In the genomic region with DNA sequence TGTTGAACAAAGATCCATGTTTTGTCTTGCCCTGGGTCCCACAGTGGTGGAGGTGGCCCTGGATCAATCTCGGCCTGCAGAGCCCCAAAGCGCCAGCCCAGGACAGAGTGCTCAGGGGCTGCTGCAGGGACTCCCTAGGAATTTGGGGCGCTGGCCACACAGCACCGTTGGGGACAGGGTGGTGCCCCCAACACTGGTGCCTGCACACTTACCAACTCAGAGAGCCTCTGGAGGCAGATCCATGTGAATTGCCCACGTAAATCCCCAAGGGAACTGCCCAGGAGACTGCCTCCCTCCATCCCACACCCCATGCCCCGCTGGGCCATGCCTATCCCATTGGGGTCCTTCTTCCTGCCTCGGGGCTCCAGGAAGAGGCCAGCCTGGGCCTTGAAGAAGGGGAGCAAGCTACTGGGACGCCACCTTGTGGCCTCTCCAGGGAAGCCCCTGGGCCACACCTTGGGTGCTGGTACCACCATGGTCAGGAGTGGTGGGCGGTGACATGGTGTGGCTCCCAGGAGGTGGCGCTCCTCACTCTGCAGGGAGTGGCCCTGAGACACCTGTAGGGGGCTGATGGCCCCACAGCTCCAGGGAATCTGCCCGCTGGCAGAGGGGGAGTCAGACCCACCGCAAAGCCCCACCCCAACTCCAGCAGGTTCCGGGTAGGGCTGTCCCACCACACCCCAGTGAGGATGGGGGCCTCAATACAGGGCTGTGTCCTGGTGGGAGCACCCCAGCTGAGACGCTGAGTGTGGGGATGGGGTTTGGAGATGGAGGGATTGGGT, we compare ENCODE assay signal across 1 cellular context.
TF ChIP-seq lines count a peak whose summit lies in the region.

No MANE protein-coding gene starts in this region.

TF ChIP-seq in HepG2, 621 proteins besides CTCF, POLR2A, EP300 and RAD21 (continued from another document and continues in another):
- TF ChIP-seq, protein P1, sequence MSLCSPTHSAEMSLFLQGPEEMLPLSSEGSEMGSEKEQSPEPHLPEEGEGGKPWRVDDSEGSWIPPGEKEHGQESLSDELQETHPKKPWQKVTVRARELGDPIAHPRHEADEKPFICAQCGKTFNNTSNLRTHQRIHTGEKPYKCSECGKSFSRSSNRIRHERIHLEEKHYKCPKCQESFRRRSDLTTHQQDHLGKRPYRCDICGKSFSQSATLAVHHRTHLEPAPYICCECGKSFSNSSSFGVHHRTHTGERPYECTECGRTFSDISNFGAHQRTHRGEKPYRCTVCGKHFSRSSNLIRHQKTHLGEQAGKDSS (CRISPR knock-in tag; IDR thresholded peaks at IDR 0.05; ENCODE audit: borderline replicate concordance, low read depth) = peak; percentile 52; the same call in 1 of the 2 replicates
- TF ChIP-seq, protein P2, sequence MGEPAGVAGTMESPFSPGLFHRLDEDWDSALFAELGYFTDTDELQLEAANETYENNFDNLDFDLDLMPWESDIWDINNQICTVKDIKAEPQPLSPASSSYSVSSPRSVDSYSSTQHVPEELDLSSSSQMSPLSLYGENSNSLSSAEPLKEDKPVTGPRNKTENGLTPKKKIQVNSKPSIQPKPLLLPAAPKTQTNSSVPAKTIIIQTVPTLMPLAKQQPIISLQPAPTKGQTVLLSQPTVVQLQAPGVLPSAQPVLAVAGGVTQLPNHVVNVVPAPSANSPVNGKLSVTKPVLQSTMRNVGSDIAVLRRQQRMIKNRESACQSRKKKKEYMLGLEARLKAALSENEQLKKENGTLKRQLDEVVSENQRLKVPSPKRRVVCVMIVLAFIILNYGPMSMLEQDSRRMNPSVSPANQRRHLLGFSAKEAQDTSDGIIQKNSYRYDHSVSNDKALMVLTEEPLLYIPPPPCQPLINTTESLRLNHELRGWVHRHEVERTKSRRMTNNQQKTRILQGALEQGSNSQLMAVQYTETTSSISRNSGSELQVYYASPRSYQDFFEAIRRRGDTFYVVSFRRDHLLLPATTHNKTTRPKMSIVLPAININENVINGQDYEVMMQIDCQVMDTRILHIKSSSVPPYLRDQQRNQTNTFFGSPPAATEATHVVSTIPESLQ (CRISPR knock-in tag; conservative IDR thresholded peaks at IDR 0.05) = no peak
- TF ChIP-seq, protein P3, sequence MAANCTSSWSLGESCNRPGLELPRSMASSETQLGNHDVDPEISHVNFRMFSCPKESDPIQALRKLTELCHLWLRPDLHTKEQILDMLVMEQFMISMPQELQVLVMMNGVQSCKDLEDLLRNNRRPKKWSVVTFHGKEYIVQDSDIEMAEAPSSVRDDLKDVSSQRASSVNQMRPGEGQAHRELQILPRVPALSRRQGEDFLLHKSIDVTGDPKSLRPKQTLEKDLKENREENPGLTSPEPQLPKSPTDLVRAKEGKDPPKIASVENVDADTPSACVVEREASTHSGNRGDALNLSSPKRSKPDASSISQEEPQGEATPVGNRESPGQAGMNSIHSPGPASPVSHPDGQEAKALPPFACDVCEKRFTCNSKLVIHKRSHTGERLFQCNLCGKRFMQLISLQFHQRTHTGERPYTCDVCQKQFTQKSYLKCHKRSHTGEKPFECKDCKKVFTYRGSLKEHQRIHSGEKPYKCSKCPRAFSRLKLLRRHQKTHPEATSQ (CRISPR knock-in tag; IDR thresholded peaks at IDR 0.05; ENCODE audit: borderline replicate concordance) = no peak
- TF ChIP-seq PITX1 (CRISPR knock-in tag; IDR thresholded peaks at IDR 0.05) = peak; percentile 56; the same call in 1 of the 2 replicates
- TF ChIP-seq, protein P4, sequence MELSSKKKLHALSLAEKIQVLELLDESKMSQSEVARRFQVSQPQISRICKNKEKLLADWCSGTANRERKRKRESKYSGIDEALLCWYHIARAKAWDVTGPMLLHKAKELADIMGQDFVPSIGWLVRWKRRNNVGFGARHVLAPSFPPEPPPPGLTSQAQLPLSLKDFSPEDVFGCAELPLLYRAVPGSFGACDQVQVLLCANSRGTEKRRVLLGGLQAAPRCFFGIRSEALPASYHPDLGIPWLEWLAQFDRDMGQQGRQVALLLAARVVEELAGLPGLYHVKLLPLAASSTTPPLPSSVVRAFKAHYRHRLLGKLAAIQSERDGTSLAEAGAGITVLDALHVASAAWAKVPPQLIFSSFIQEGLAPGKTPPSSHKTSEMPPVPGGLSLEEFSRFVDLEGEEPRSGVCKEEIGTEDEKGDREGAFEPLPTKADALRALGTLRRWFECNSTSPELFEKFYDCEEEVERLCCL (CRISPR knock-in tag; IDR thresholded peaks at IDR 0.05; ENCODE audit: borderline replicate concordance) = no peak
- TF ChIP-seq ZNF337 (CRISPR knock-in tag; IDR thresholded peaks at IDR 0.05; ENCODE audit: borderline replicate concordance, low read depth) = no peak
- TF ChIP-seq FOXA3 (CRISPR knock-in tag; IDR thresholded peaks at IDR 0.05) = peak; percentile 31
- TF ChIP-seq, protein P5, sequence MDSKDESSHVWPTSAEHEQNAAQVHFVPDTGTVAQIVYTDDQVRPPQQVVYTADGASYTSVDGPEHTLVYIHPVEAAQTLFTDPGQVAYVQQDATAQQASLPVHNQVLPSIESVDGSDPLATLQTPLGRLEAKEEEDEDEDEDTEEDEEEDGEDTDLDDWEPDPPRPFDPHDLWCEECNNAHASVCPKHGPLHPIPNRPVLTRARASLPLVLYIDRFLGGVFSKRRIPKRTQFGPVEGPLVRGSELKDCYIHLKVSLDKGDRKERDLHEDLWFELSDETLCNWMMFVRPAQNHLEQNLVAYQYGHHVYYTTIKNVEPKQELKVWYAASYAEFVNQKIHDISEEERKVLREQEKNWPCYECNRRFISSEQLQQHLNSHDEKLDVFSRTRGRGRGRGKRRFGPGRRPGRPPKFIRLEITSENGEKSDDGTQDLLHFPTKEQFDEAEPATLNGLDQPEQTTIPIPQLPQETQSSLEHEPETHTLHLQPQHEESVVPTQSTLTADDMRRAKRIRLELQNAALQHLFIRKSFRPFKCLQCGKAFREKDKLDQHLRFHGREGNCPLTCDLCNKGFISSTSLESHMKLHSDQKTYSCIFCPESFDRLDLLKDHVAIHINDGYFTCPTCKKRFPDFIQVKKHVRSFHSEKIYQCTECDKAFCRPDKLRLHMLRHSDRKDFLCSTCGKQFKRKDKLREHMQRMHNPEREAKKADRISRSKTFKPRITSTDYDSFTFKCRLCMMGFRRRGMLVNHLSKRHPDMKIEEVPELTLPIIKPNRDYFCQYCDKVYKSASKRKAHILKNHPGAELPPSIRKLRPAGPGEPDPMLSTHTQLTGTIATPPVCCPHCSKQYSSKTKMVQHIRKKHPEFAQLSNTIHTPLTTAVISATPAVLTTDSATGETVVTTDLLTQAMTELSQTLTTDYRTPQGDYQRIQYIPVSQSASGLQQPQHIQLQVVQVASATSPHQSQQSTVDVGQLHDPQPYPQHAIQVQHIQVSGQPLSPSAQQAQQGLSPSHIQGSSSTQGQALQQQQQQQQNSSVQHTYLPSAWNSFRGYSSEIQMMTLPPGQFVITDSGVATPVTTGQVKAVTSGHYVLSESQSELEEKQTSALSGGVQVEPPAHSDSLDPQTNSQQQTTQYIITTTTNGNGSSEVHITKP (CRISPR knock-in tag; IDR thresholded peaks at IDR 0.05; ENCODE audit: low read depth) = no peak
- TF ChIP-seq, protein P6, sequence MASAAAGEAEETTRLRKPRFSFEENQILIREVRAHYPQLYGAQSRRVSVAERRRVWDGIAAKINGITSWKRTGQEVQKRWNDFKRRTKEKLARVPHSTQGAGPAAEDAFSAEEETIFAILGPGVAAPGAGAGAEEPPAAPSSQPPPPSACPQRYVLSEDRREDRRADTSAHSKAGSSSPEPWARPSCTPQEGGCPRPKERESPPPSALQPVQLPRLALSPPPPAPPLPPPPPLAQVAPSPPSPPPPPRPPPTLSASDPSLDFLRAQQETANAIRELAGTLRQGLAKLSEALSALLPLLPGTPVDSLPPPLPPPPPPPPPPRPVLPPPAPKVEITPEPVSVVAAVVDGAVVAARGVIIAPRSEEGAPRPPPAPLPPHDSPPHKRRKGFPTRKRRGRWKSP (CRISPR knock-in tag; IDR thresholded peaks at IDR 0.05) = peak; percentile 48; the same call in 1 of the 2 replicates
- TF ChIP-seq, protein P7, sequence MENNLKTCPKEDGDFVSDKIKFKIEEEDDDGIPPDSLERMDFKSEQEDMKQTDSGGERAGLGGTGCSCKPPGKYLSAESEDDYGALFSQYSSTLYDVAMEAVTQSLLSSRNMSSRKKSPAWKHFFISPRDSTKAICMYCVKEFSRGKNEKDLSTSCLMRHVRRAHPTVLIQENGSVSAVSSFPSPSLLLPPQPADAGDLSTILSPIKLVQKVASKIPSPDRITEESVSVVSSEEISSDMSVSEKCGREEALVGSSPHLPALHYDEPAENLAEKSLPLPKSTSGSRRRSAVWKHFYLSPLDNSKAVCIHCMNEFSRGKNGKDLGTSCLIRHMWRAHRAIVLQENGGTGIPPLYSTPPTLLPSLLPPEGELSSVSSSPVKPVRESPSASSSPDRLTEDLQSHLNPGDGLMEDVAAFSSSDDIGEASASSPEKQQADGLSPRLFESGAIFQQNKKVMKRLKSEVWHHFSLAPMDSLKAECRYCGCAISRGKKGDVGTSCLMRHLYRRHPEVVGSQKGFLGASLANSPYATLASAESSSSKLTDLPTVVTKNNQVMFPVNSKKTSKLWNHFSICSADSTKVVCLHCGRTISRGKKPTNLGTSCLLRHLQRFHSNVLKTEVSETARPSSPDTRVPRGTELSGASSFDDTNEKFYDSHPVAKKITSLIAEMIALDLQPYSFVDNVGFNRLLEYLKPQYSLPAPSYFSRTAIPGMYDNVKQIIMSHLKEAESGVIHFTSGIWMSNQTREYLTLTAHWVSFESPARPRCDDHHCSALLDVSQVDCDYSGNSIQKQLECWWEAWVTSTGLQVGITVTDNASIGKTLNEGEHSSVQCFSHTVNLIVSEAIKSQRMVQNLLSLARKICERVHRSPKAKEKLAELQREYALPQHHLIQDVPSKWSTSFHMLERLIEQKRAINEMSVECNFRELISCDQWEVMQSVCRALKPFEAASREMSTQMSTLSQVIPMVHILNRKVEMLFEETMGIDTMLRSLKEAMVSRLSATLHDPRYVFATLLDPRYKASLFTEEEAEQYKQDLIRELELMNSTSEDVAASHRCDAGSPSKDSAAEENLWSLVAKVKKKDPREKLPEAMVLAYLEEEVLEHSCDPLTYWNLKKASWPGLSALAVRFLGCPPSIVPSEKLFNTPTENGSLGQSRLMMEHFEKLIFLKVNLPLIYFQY (CRISPR knock-in tag; IDR thresholded peaks at IDR 0.05; ENCODE audit: borderline replicate concordance) = 0 out of 2 replicates have a peak, but pooled peaks have one; percentile 49
- peak; percentile 84 for TF ChIP-seq GATAD2A (CRISPR knock-in tag; IDR thresholded peaks at IDR 0.05)
- 0 out of 2 replicates have a peak, but pooled peaks have one; percentile 30 for TF ChIP-seq ESRRA (CRISPR knock-in tag; IDR thresholded peaks at IDR 0.05; ENCODE audit: low read depth)
- 0 out of 2 replicates have a peak, but pooled peaks have one; percentile 10 for TF ChIP-seq ADNP (CRISPR knock-in tag; IDR thresholded peaks at IDR 0.05)
- TF ChIP-seq HDAC2 (CRISPR knock-in tag; IDR thresholded peaks at IDR 0.05) = peak; percentile 38; the same call in 1 of the 2 replicates
- TF ChIP-seq SMC3 (IDR thresholded peaks at IDR 0.05; ENCODE audit: low read length) = peak; percentile 52
- peak; percentile 73; the same call in 1 of the 2 replicates for TF ChIP-seq ZNF891 (CRISPR knock-in tag; IDR thresholded peaks at IDR 0.05)
- TF ChIP-seq HOXA5 (CRISPR knock-in tag; IDR thresholded peaks at IDR 0.05) = 0 out of 2 replicates have a peak, but pooled peaks have one; percentile 61
- peak; percentile 62 for TF ChIP-seq SAP130 (CRISPR knock-in tag; IDR thresholded peaks at IDR 0.05; ENCODE audit: low read depth)
- TF ChIP-seq, protein P8, sequence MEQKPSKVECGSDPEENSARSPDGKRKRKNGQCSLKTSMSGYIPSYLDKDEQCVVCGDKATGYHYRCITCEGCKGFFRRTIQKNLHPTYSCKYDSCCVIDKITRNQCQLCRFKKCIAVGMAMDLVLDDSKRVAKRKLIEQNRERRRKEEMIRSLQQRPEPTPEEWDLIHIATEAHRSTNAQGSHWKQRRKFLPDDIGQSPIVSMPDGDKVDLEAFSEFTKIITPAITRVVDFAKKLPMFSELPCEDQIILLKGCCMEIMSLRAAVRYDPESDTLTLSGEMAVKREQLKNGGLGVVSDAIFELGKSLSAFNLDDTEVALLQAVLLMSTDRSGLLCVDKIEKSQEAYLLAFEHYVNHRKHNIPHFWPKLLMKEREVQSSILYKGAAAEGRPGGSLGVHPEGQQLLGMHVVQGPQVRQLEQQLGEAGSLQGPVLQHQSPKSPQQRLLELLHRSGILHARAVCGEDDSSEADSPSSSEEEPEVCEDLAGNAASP (CRISPR knock-in tag; IDR thresholded peaks at IDR 0.05; ENCODE audit: borderline replicate concordance) = 0 out of 2 replicates have a peak, but pooled peaks have one; percentile 55
- no peak for TF ChIP-seq ZBTB42 (CRISPR knock-in tag; IDR thresholded peaks at IDR 0.05)
- TF ChIP-seq KAT8 (CRISPR knock-in tag; IDR thresholded peaks at IDR 0.05) = peak; percentile 46; the same call in 1 of the 2 replicates
- TF ChIP-seq ETV5 (CRISPR knock-in tag; IDR thresholded peaks at IDR 0.05; ENCODE audit: borderline replicate concordance) = 0 out of 2 replicates have a peak, but pooled peaks have one; percentile 9
- TF ChIP-seq ZNF264 (CRISPR knock-in tag; IDR thresholded peaks at IDR 0.05) = no peak
- TF ChIP-seq KDM5B (CRISPR knock-in tag; IDR thresholded peaks at IDR 0.05; ENCODE audit: borderline replicate concordance) = peak; percentile 71; the same call in 1 of the 2 replicates
- TF ChIP-seq ZNF501 (CRISPR knock-in tag; IDR thresholded peaks at IDR 0.05) = peak; percentile 70
- 0 out of 2 replicates have a peak, but pooled peaks have one; percentile 56 for TF ChIP-seq GZF1 (CRISPR knock-in tag; IDR thresholded peaks at IDR 0.05)
- no peak for TF ChIP-seq ELF4 (CRISPR knock-in tag; IDR thresholded peaks at IDR 0.05; ENCODE audit: borderline replicate concordance)
- 0 out of 2 replicates have a peak, but pooled peaks have one; percentile 38 for TF ChIP-seq ZNF572 (CRISPR knock-in tag; IDR thresholded peaks at IDR 0.05)
- no peak for TF ChIP-seq AGO2 (optimal IDR thresholded peaks at IDR 0.05; ENCODE audit: low read depth, low read length)
- TF ChIP-seq ZNF235 (CRISPR knock-in tag; IDR thresholded peaks at IDR 0.05; ENCODE audit: borderline replicate concordance) = peak; percentile 67; the same call in 1 of the 2 replicates
- peak; percentile 36; the same call in 1 of the 3 replicates for TF ChIP-seq MXI1 (IDR thresholded peaks at IDR 0.05; ENCODE audit: borderline replicate concordance, low read depth, low read length)
- no peak for TF ChIP-seq ZNF747 (CRISPR knock-in tag; IDR thresholded peaks at IDR 0.05; ENCODE audit: borderline replicate concordance)
- no peak for TF ChIP-seq ATAD3A (CRISPR knock-in tag; IDR thresholded peaks at IDR 0.05)
- TF ChIP-seq CBX2 (IDR thresholded peaks at IDR 0.05; ENCODE audit: low read depth, low read length) = no peak
- TF ChIP-seq CBX2 (CRISPR knock-in tag; IDR thresholded peaks at IDR 0.05; ENCODE audit: low read depth) = 0 out of 2 replicates have a peak, but pooled peaks have one; percentile 39
- TF ChIP-seq ZNF772 (CRISPR knock-in tag; IDR thresholded peaks at IDR 0.05) = peak; percentile 54; the same call in 1 of the 2 replicates
- TF ChIP-seq, protein P9, sequence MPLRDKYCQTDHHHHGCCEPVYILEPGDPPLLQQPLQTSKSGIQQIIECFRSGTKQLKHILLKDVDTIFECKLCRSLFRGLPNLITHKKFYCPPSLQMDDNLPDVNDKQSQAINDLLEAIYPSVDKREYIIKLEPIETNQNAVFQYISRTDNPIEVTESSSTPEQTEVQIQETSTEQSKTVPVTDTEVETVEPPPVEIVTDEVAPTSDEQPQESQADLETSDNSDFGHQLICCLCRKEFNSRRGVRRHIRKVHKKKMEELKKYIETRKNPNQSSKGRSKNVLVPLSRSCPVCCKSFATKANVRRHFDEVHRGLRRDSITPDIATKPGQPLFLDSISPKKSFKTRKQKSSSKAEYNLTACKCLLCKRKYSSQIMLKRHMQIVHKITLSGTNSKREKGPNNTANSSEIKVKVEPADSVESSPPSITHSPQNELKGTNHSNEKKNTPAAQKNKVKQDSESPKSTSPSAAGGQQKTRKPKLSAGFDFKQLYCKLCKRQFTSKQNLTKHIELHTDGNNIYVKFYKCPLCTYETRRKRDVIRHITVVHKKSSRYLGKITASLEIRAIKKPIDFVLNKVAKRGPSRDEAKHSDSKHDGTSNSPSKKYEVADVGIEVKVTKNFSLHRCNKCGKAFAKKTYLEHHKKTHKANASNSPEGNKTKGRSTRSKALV (CRISPR knock-in tag; IDR thresholded peaks at IDR 0.05) = 0 out of 2 replicates have a peak, but pooled peaks have one; percentile 27
